19 cellular contexts compared by ENCODE assay signal in genomic region chr3:46666471-46666845, GRCh38. TPM values are rescaled to one million over a fixed set of nuclear protein-coding genes. Genes with fewer than 3 reads are reported as not detected.
DNase-seq lines count a peak whose midpoint lies in the region; ATAC-seq, FAIRE-seq and TF ChIP-seq lines count a peak whose summit lies in the region.
"Had no signal": no experiment of that assay in that cellular context is flagged by ENCODE, and none has a peak within 500 bp of the region (broad histone marks: within the 10 kb centered on the region; RNA-seq: fewer than 3 reads in every experiment).

No MANE protein-coding gene starts in this region.

- no peaks in the 10 kb centered on the region for H3K9me3 Mint-ChIP-seq in Calu3 (ENCODE audit: low read depth, unreplicated experiment)
- no peaks in the 10 kb centered on the region for H3K9me3 Mint-ChIP-seq in activated T-helper 2 cell treated with anti-CD3 and anti-CD28 coated beads, Interferon-gamma antibody, Interleukin-2, Interleukin-4, amounts not matched to agents 10 μg/mL and 5 μg/mL and 100 μg/mL, durations not matched to agents 14 hours and 24 hours and 36 hours

- TF ChIP-seq CTCF in Calu3 (IDR thresholded peaks at IDR 0.05; ENCODE audit: unreplicated experiment) (no peak), pancreas (IDR thresholded peaks at IDR 0.05) (no peak)

- BruUV-seq in Calu3 (replicated peaks; lab: Mats Ljungman, UMichigan) = no TSS peak

- no peaks in the 10 kb centered on the region for H3K27me3 ChIP-seq in pancreas
- H3K27me3 ChIP-seq: colonic mucosa, Peyer's patch had no signal

- no peak overlapping the region for H3K27ac ChIP-seq in pancreas
- H3K27ac ChIP-seq: colonic mucosa, epithelial cell of prostate, Peyer's patch had no signal

- CTCF ChIA-PET in Calu3 (lab: Charles Lee) = no interaction called here

- FAIRE-seq in pancreas (lab: Jason Lieb, UNC) = no peak
- FAIRE-seq: islet of Langerhans, small intestine, urothelium cell line had no signal

- H3K4me1 ChIP-seq in pancreas = peaks cover 0 to 7% (median 3%) of the 10 kb centered on the region in 3 donors
- H3K4me1 ChIP-seq: colonic mucosa had no signal

- peaks cover 0 to 3% (median 0%) of the 10 kb centered on the region in 3 donors for H3K36me3 ChIP-seq in pancreas
- H3K36me3 ChIP-seq: colonic mucosa, Peyer's patch had no signal

- peak overlapping the region; percentile 37 for H3K27ac Mint-ChIP-seq in Calu3 (ENCODE audit: unreplicated experiment)
- no peak overlapping the region for H3K27ac Mint-ChIP-seq in activated T-helper 2 cell treated with anti-CD3 and anti-CD28 coated beads, Interferon-gamma antibody, Interleukin-2, Interleukin-4, amounts not matched to agents 10 μg/mL and 5 μg/mL and 100 μg/mL, durations not matched to agents 14 hours and 24 hours and 36 hours

- H3K36me3 Mint-ChIP-seq in Calu3 (ENCODE audit: insufficient read depth, unreplicated experiment) = peaks cover 11% of the 10 kb centered on the region
- no peaks in the 10 kb centered on the region for H3K36me3 Mint-ChIP-seq in activated T-helper 2 cell treated with anti-CD3 and anti-CD28 coated beads, Interferon-gamma antibody, Interleukin-2, Interleukin-4, amounts not matched to agents 10 μg/mL and 5 μg/mL and 100 μg/mL, durations not matched to agents 14 hours and 24 hours and 36 hours (ENCODE audit: low read depth)

- ATAC-seq in left cardiac atrium (peak in 1 of 2 donors; percentile 31), pancreas (peak in 3 of 4 donors; percentile 27 to 54 (median 43)), HG02981 (IDR thresholded peaks at IDR 0.05; ENCODE audit: unreplicated experiment) (no peak), HG03460 (IDR thresholded peaks at IDR 0.05; ENCODE audit: unreplicated experiment) (no peak)

- 42% methylated on average over 7 of the region's 7 CpGs for WGBS in pancreas, 2 donors

- intact Hi-C loops in Calu3 (cut with micrococcal nuclease; ENCODE audit: unreplicated experiment) (no loop called here), left cardiac atrium (cut with DNase I) (no loop called here), pancreas (cut with DNase I) (no loop called here)
- intact Hi-C loops in activated T-helper 2 cell treated with anti-CD3 and anti-CD28 coated beads, Interferon-gamma antibody, Interleukin-2, Interleukin-4, amounts not matched to agents 10 μg/mL and 5 μg/mL and 100 μg/mL, durations not matched to agents 14 hours and 24 hours and 36 hours (cut with micrococcal nuclease) = no loop called here

- H3K4me3 ChIP-seq in pancreas = no peak overlapping the region
- H3K4me3 ChIP-seq: colonic mucosa, Peyer's patch had no signal

- no peak for DNase-seq in Calu3
- peak; percentile 88 for DNase-seq in NCI-H2029 treated with DMSO at 0.1 percent for 48 hours (lab: John Stamatoyannopoulos, UW)
- peak; percentile 42 for DNase-seq in left cardiac atrium
- peak in 4 of 6 donors; percentile 16 to 44 (median 30) for DNase-seq in pancreas
- no peak for DNase-seq in stimulated activated CD4-positive, alpha-beta T cell treated with anti-CD3 and anti-CD28 coated beads, Interleukin-4, amount 100 ng/mL, for 4 hours
- DNase-seq in activated T-helper 2 cell treated with anti-CD3 and anti-CD28 coated beads, Interferon-gamma antibody, Interleukin-2, Interleukin-4, amounts not matched to agents 10 μg/mL and 5 μg/mL and 100 μg/mL, durations not matched to agents 14 hours and 24 hours and 36 hours (ENCODE audit: low spot score) = no peak
- DNase-seq: activated gamma-delta T cell treated with Interleukin-2 at 50 U/mL for 16 hours; colonic mucosa; NCI-H187 treated with DMSO at 0.1 percent for 48 hours; NCI-H526 treated with DMSO at 0.1 percent for 48 hours; small intestine; stimulated activated naive CD4-positive, alpha-beta T cell had no signal

- peaks cover 39% of the 10 kb centered on the region for H3K27me3 Mint-ChIP-seq in Calu3 (ENCODE audit: unreplicated experiment)
- no peaks in the 10 kb centered on the region for H3K27me3 Mint-ChIP-seq in activated T-helper 2 cell treated with anti-CD3 and anti-CD28 coated beads, Interferon-gamma antibody, Interleukin-2, Interleukin-4, amounts not matched to agents 10 μg/mL and 5 μg/mL and 100 μg/mL, durations not matched to agents 14 hours and 24 hours and 36 hours (ENCODE audit: low read depth)

- no peaks in the 10 kb centered on the region for H3K4me1 Mint-ChIP-seq in Calu3 (ENCODE audit: low read depth, unreplicated experiment)
- H3K4me1 Mint-ChIP-seq in activated T-helper 2 cell treated with anti-CD3 and anti-CD28 coated beads, Interferon-gamma antibody, Interleukin-2, Interleukin-4, amounts not matched to agents 10 μg/mL and 5 μg/mL and 100 μg/mL, durations not matched to agents 14 hours and 24 hours and 36 hours (ENCODE audit: low read depth) = no peaks in the 10 kb centered on the region

- no peak overlapping the region for H3K4me3 Mint-ChIP-seq in Calu3 (ENCODE audit: low read depth, unreplicated experiment)
- no peak overlapping the region for H3K4me3 Mint-ChIP-seq in activated T-helper 2 cell treated with anti-CD3 and anti-CD28 coated beads, Interferon-gamma antibody, Interleukin-2, Interleukin-4, amounts not matched to agents 10 μg/mL and 5 μg/mL and 100 μg/mL, durations not matched to agents 14 hours and 24 hours and 36 hours (ENCODE audit: low read depth)

- H3K9me3 ChIP-seq in pancreas = no peaks in the 10 kb centered on the region
- H3K9me3 ChIP-seq: colonic mucosa, Peyer's patch had no signal

RNA-seq across cellular contexts. Expression of gene ALS2CL, which starts 27.0 kb away (rescaled TPM):
- total RNA-seq in Calu3 (2022) = 39.6 and 46.7 TPM in 2 replicates
- total RNA-seq in left cardiac atrium = 10 to 100 TPM; 17.3 to 23.8 TPM
- 10 to 100 TPM in 3 of 6 donors, 1 to 10 TPM in 3; 7.8 to 21.2 (median 9.7) TPM for total RNA-seq in pancreas
- polyA plus RNA-seq in pancreas = 10 to 100 TPM; 44.8 to 61.1 TPM
- 0.44 and 0.71 TPM in 2 replicates for total RNA-seq in activated T-helper 2 cell treated with anti-CD3 and anti-CD28 coated beads, Interferon-gamma antibody, Interleukin-2, Interleukin-4, amounts not matched to agents 10 μg/mL and 5 μg/mL and 100 μg/mL, durations not matched to agents 14 hours and 24 hours and 36 hours

RNA-seq across cellular contexts. Expression of gene TMIE, which starts 34.7 kb away (rescaled TPM):
- 0.26 TPM in 1 of 2 replicates, not detected in the other for total RNA-seq in Calu3 (2022)
- total RNA-seq in left cardiac atrium = under 1 TPM; 0.44 to 0.91 TPM
- under 1 TPM in 5 of 6 donors, not detected in 1; 0.08 to 0.31 (median 0.13) TPM for total RNA-seq in pancreas
- under 1 TPM; 0.42 to 0.52 TPM for polyA plus RNA-seq in pancreas
- not detected in 2 replicates for total RNA-seq in activated T-helper 2 cell treated with anti-CD3 and anti-CD28 coated beads, Interferon-gamma antibody, Interleukin-2, Interleukin-4, amounts not matched to agents 10 μg/mL and 5 μg/mL and 100 μg/mL, durations not matched to agents 14 hours and 24 hours and 36 hours
- total RNA-seq: glomerular endothelial cell had no signal

RNA-seq across cellular contexts. Expression of gene PRSS50, which starts 51.2 kb away (rescaled TPM):
- total RNA-seq in Calu3 (2022) = not detected in 2 replicates
- total RNA-seq in left cardiac atrium = not detected
- 1 to 10 TPM in 1 of 6 donors, under 1 TPM in 5; 0.28 to 1.0 (median 0.38) TPM for total RNA-seq in pancreas
- 1 to 10 TPM in 1 of 2 donors, under 1 TPM in 1; 0.87 to 2.2 TPM for polyA plus RNA-seq in pancreas
- total RNA-seq in activated T-helper 2 cell treated with anti-CD3 and anti-CD28 coated beads, Interferon-gamma antibody, Interleukin-2, Interleukin-4, amounts not matched to agents 10 μg/mL and 5 μg/mL and 100 μg/mL, durations not matched to agents 14 hours and 24 hours and 36 hours = not detected in 2 replicates
- total RNA-seq: colonic mucosa, glomerular endothelial cell, Peyer's patch had no signal

RNA-seq across cellular contexts. Expression of gene FAM240A, which starts 54.1 kb away (rescaled TPM):
- not detected in 2 replicates for total RNA-seq in Calu3 (2022)
- total RNA-seq in left cardiac atrium = not detected
- not detected for total RNA-seq in pancreas
- polyA plus RNA-seq in pancreas = not detected
- not detected in 2 replicates for total RNA-seq in activated T-helper 2 cell treated with anti-CD3 and anti-CD28 coated beads, Interferon-gamma antibody, Interleukin-2, Interleukin-4, amounts not matched to agents 10 μg/mL and 5 μg/mL and 100 μg/mL, durations not matched to agents 14 hours and 24 hours and 36 hours
- total RNA-seq: colonic mucosa, glomerular endothelial cell, Peyer's patch had no signal
- polyA plus RNA-seq: small intestine had no signal

Comparison
In these comparisons a context has a peak if more than half of its experiments do, and no peak if none do; other contexts are left out.
1. DNase-seq: peak in NCI-H2029 treated with DMSO at 0.1 percent for 48 hours (single experiment), left cardiac atrium (single experiment) and pancreas (4 of 6); none in Calu3 (single experiment), stimulated activated CD4-positive, alpha-beta T cell treated with anti-CD3 and anti-CD28 coated beads, Interleukin-4, amount 100 ng/mL, for 4 hours (0 of 2) and activated T-helper 2 cell treated with anti-CD3 and anti-CD28 coated beads, Interferon-gamma antibody, Interleukin-2, Interleukin-4, amounts not matched to agents 10 μg/mL and 5 μg/mL and 100 μg/mL, durations not matched to agents 14 hours and 24 hours and 36 hours (single experiment).
2. ATAC-seq: peak in pancreas (3 of 4); none in HG02981 (single experiment) and HG03460 (single experiment).